ENCODE assay signal across 8 cellular contexts in genomic region chr6:87703039-87703438, GRCh38. TPM values are rescaled to one million over a fixed set of nuclear protein-coding genes. Genes with fewer than 3 reads are reported as not detected.
DNase-seq lines count a peak whose midpoint lies in the region; ATAC-seq, FAIRE-seq and TF ChIP-seq lines count a peak whose summit lies in the region.
"Not testable (repeated sequence)": the region's sequence is repeated elsewhere in the genome, so short reads cannot be mapped to it uniquely, and the experiment has no call there.

No MANE protein-coding gene starts in this region.

- not testable (repeated sequence) for H2BK120ac ChIP-seq in neuronal stem cell (ENCODE audit: low read depth, low read length)

- peak overlapping the region; percentile 92 to 98 (median 97) for H3K27ac Mint-ChIP-seq in CD4-positive, CD25-positive, alpha-beta regulatory T cell
- peak overlapping the region; percentile 85 to 99 (median 91) for H3K27ac Mint-ChIP-seq in IgD-negative memory B cell
- peak overlapping the region; percentile 90 to 96 for H3K27ac Mint-ChIP-seq in T-cell

- H3K18ac ChIP-seq in neuronal stem cell (ENCODE audit: low read length), result not testable (repeated sequence)

- H2BK15ac ChIP-seq in neuronal stem cell (ENCODE audit: low read length), result not testable (repeated sequence)

- not testable (repeated sequence) for H3K27me3 ChIP-seq in CD4-positive, CD25-positive, alpha-beta regulatory T cell (ENCODE audit: control insufficient read depth, insufficient read depth, low read length); adrenal gland; neuronal stem cell (ENCODE audit: control insufficient read depth in 3 of 3, insufficient read depth in 3 of 3, low read depth in 1 of 3, low read length in 3 of 3); testis

- ATAC-seq in CD4-positive, CD25-positive, alpha-beta regulatory T cell (ENCODE audit: low read depth in 2 of 2); T-cell (replicated peaks in 1 of 4): not testable (repeated sequence)

- not testable (repeated sequence) for H2BK5ac ChIP-seq in neuronal stem cell (ENCODE audit: low read length)

- peak overlapping the region; percentile 95 for H3K27ac ChIP-seq in CD4-positive, CD25-positive, alpha-beta regulatory T cell (ENCODE audit: insufficient read depth, low read length, poor library complexity, severe bottlenecking)
- peak overlapping the region; percentile 78 to 99 (median 94) for H3K27ac ChIP-seq in adrenal gland
- peak overlapping the region; percentile 79 to 86 for H3K27ac ChIP-seq in kidney (ENCODE audit: low read depth in 2 of 2, low read length in 2 of 2)
- peak overlapping the region; percentile 95 for H3K27ac ChIP-seq in neuronal stem cell (replicated peaks; ENCODE audit: low read length)
- H3K27ac ChIP-seq in testis, result peak overlapping the region; percentile 94 to 99

- not testable (repeated sequence) for H3K14ac ChIP-seq in neuronal stem cell (ENCODE audit: low read length)

- H2AK5ac ChIP-seq in neuronal stem cell (ENCODE audit: low read depth, low read length), result not testable (repeated sequence)

- peak overlapping the region; percentile 91 to 99 for H3K9ac ChIP-seq in kidney (ENCODE audit: low read length in 2 of 2)
- not testable (repeated sequence) for H3K9ac ChIP-seq in neuronal stem cell (ENCODE audit: low read depth, low read length, poor library complexity)

- peaks cover 40% of the 10 kb centered on the region for H3K4me1 ChIP-seq in CD4-positive, CD25-positive, alpha-beta regulatory T cell (ENCODE audit: control insufficient read depth, insufficient read depth, low read length, poor library complexity, severe bottlenecking)
- H3K4me1 ChIP-seq in adrenal gland (replicated peaks in 1 of 2), result peaks cover 9 to 19% of the 10 kb centered on the region in 2 donors
- not testable (repeated sequence) for H3K4me1 ChIP-seq in kidney (ENCODE audit: control insufficient read depth in 1 of 2, insufficient read depth in 1 of 2, low read depth in 1 of 2, low read length in 2 of 2); neuronal stem cell (ENCODE audit: control insufficient read depth in 2 of 2, insufficient read depth in 1 of 2, low read depth in 1 of 2, low read length in 2 of 2); testis

- TF ChIP-seq CTCF in adrenal gland (IDR thresholded peaks at IDR 0.05); epithelial cell of esophagus (IDR thresholded peaks at IDR 0.05; ENCODE audit: insufficient read depth, low read depth, low read length, missing control alignments); kidney (IDR thresholded peaks at IDR 0.05; ENCODE audit: borderline replicate concordance, extremely low read depth, insufficient read depth); testis (IDR thresholded peaks at IDR 0.05): not testable (repeated sequence)

- not testable (repeated sequence) for FAIRE-seq in kidney (lab: Jason Lieb, UNC)

- H4K8ac ChIP-seq in neuronal stem cell (ENCODE audit: low read depth, low read length), result not testable (repeated sequence)

- not testable (repeated sequence) for H3K4ac ChIP-seq in neuronal stem cell (ENCODE audit: low read length)

- not testable (repeated sequence) for H3K9me3 ChIP-seq in CD4-positive, CD25-positive, alpha-beta regulatory T cell (ENCODE audit: control insufficient read depth in 2 of 2, low read length in 2 of 2); adrenal gland (replicated peaks in 1 of 3); kidney (ENCODE audit: control insufficient read depth in 1 of 2, low read length in 2 of 2); neuronal stem cell (replicated peaks in 1 of 2; ENCODE audit: control insufficient read depth in 2 of 2, insufficient read depth in 1 of 2, low read depth in 1 of 2, low read length in 2 of 2); testis

- DNase-seq in CD4-positive, CD25-positive, alpha-beta regulatory T cell; T-cell; epithelial cell of esophagus (ENCODE audit: low read depth); kidney; neuronal stem cell (ENCODE audit: low spot score); testis: not testable (repeated sequence)
- peak in 5 of 7 donors; percentile 30 to 48 (median 39) for DNase-seq in adrenal gland

- not testable (repeated sequence) for TF ChIP-seq POLR2A in adrenal gland (IDR thresholded peaks at IDR 0.05); testis (IDR thresholded peaks at IDR 0.05)

- peak overlapping the region; percentile 92 to 99 (median 96) for H3K4me3 Mint-ChIP-seq in CD4-positive, CD25-positive, alpha-beta regulatory T cell
- H3K4me3 Mint-ChIP-seq in IgD-negative memory B cell (peak overlapping the region; percentile 92 to 100 (median 98)), T-cell (peak overlapping the region; percentile 83 to 98 (median 94))

- H3K4me2 ChIP-seq in neuronal stem cell (ENCODE audit: insufficient read depth, low read length, poor library complexity, severe bottlenecking), result not testable (repeated sequence)

- H3K23ac ChIP-seq in neuronal stem cell (ENCODE audit: low read depth, low read length, poor library complexity), result not testable (repeated sequence)

- not testable (repeated sequence) for H3K27me3 Mint-ChIP-seq in CD4-positive, CD25-positive, alpha-beta regulatory T cell; IgD-negative memory B cell; T-cell

- 58 to 66% (median 60%) methylated on average over 19 of the region's 19 CpGs for WGBS in adrenal gland, 4 donors
- no CpG with 5 or more reads among the region's 19 CpGs for WGBS in neuronal stem cell (ENCODE audit: extremely low coverage in 2 of 2, insufficient read length in 2 of 2, insufficient replicate concordance in 1 of 2), 2 donors
- WGBS in testis, 2 donors, result 64 to 65% methylated on average over 17 to 19 of the region's 19 CpGs

- not testable (repeated sequence) for H3K36me3 Mint-ChIP-seq in CD4-positive, CD25-positive, alpha-beta regulatory T cell; IgD-negative memory B cell; T-cell

- H2AFZ ChIP-seq in neuronal stem cell (ENCODE audit: low read length), result peak overlapping the region; percentile 81

- H3K4me1 Mint-ChIP-seq in CD4-positive, CD25-positive, alpha-beta regulatory T cell, result peaks cover 18 to 44% (median 34%) of the 10 kb centered on the region in 4 donors
- H3K4me1 Mint-ChIP-seq in IgD-negative memory B cell, result peaks cover 18 to 29% (median 19%) of the 10 kb centered on the region in 3 donors
- peaks cover 31 to 42% (median 34%) of the 10 kb centered on the region in 3 donors for H3K4me1 Mint-ChIP-seq in T-cell

- intact Hi-C loops in adrenal gland (cut with DNase I), result loop anchor here in 1 of 2 donors (10.0 kb wide), 1 partner anchor 92 kb away; no protein-coding TSS in a partner anchor
- intact Hi-C loops in kidney (cut with DNase I); testis (cut with DNase I; ENCODE audit: low total_unique reads): not testable (repeated sequence)

- CTCF ChIA-PET in T-cell (lab: Charles Lee), result interaction anchor here in 1 of 2 donors (0.5 to 0.6 kb wide), 2 partner anchors 24 to 28 kb away, joined by 3 to 4 read pairs; no protein-coding TSS in a partner anchor

- H3K36me3 ChIP-seq in CD4-positive, CD25-positive, alpha-beta regulatory T cell (ENCODE audit: control insufficient read depth, insufficient read depth, low read length); adrenal gland (replicated peaks in 1 of 2); kidney (ENCODE audit: control insufficient read depth in 1 of 2, insufficient read depth in 2 of 2, low read length in 2 of 2); neuronal stem cell (replicated peaks in 1 of 2; ENCODE audit: control insufficient read depth in 2 of 2, insufficient read depth in 2 of 2, low read length in 2 of 2); testis (ENCODE audit: low read depth, missing control alignments): not testable (repeated sequence)

- H2BK12ac ChIP-seq in neuronal stem cell (ENCODE audit: low read length), result not testable (repeated sequence)

- not testable (repeated sequence) for H3K9me3 Mint-ChIP-seq in CD4-positive, CD25-positive, alpha-beta regulatory T cell; IgD-negative memory B cell; T-cell

- POLR2A ChIA-PET in T-cell (lab: Charles Lee), result interaction anchor here (1.2 kb wide), 2 partner anchors 11 to 114 kb away, joined by 3 to 4 read pairs; no protein-coding TSS in a partner anchor

- not testable (repeated sequence) for H4K91ac ChIP-seq in neuronal stem cell (ENCODE audit: low read depth, low read length, poor library complexity)

- peak overlapping the region; percentile 99 for H3K4me3 ChIP-seq in CD4-positive, CD25-positive, alpha-beta regulatory T cell (ENCODE audit: low read depth, low read length)
- H3K4me3 ChIP-seq in adrenal gland (peak overlapping the region in 2 of 4 donors; percentile 23 to 83), epithelial cell of esophagus (ENCODE audit: low read length) (peak overlapping the region; percentile 95), kidney (ENCODE audit: low read length in 2 of 2) (peak overlapping the region; percentile 90 to 96), neuronal stem cell (ENCODE audit: low read length in 2 of 2) (peak overlapping the region in 1 of 2 donors; percentile 45), testis (peak overlapping the region; percentile 96 to 99)

- not testable (repeated sequence) for H3K79me1 ChIP-seq in neuronal stem cell (ENCODE audit: low read depth, low read length)

RNA-seq across cellular contexts. Expression of gene AKIRIN2, which starts 1.0 kb away (rescaled TPM):
- total RNA-seq in CD4-positive, CD25-positive, alpha-beta regulatory T cell, result 119 TPM
- polyA plus RNA-seq in CD4-positive, CD25-positive, alpha-beta regulatory T cell, result 10 to 100 TPM; 47.7 to 66.7 (median 49.5) TPM
- polyA plus RNA-seq in IgD-negative memory B cell (84.6 TPM), adrenal gland (10 to 100 TPM; 22.8 to 60.0 (median 31.1) TPM), kidney (ENCODE audit: insufficient read depth, low read depth, low replicate concordance) (26.0 TPM), testis (ENCODE audit: insufficient read depth, low read depth, low replicate concordance) (65.2 TPM)
- total RNA-seq in T-cell (10 to 100 TPM; 52.5 to 81.9 (median 66.0) TPM), adrenal gland (10 to 100 TPM; 23.9 to 70.2 (median 55.5) TPM), kidney (43.4 TPM), testis (10 to 100 TPM; 72.5 to 73.5 TPM)
- 92.2 TPM for polyA plus RNA-seq in neuronal stem cell (2013, experiment 1 of 2)
- polyA plus RNA-seq in neuronal stem cell (2013, experiment 2 of 2), result 90.4 TPM
